ENCODE assay signal across 18 cellular contexts in the genomic region with DNA sequence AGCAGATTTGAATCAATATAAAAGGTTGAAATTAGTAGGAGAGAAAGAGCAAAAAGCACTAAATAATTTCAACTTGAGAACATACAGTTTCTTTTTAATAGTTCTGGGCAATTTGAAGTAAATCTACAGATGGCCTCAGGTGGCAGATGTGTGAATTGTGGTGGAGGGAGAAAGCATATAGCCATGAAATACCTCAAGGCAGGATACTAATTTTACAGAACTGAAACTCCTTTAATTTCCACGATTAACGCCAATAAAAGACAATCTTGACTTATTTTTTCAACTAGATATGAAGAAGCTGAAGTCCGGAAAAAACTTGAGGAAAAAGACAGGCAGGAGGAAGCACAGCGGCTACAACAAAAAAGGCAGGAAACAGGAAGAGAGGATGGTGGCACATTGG. TPM values are rescaled to one million over a fixed set of nuclear protein-coding genes. Genes with fewer than 3 reads are reported as not detected.
DNase-seq lines count a peak whose midpoint lies in the region; ATAC-seq, FAIRE-seq and TF ChIP-seq lines count a peak whose summit lies in the region.
"Had no signal": no experiment of that assay in that cellular context is flagged by ENCODE, and none has a peak within 500 bp of the region (broad histone marks: within the 10 kb centered on the region; RNA-seq: fewer than 3 reads in every experiment).

No MANE protein-coding gene starts in this region.

- peaks cover 45% of the 10 kb centered on the region for H3K36me3 Mint-ChIP-seq in activated CD4-positive, alpha-beta T cell treated with anti-CD3 and anti-CD28 coated beads, Interleukin-2, amount 10 ng/mL, durations not matched to agents 24 days and 14 days (ENCODE audit: low read depth)
- peaks cover 29% of the 10 kb centered on the region for H3K36me3 Mint-ChIP-seq in activated CD4-positive, alpha-beta T cell treated with anti-CD3 and anti-CD28 coated beads for 36 hours (ENCODE audit: low read depth)
- H3K36me3 Mint-ChIP-seq in activated B cell treated with CpG ODN at 0.5 μM for 24 hours (ENCODE audit: low read depth), result peaks cover 66% of the 10 kb centered on the region
- H3K36me3 Mint-ChIP-seq in memory B cell, result peaks cover 28% of the 10 kb centered on the region

- H3K4me3 ChIP-seq in transverse colon, result no peak overlapping the region
- H3K4me3 ChIP-seq: MG63 had no signal

- CTCF ChIA-PET in activated CD4-positive, alpha-beta T cell treated with anti-CD3 and anti-CD28 coated beads for 36 hours (lab: Charles Lee), result no interaction called here
- CTCF ChIA-PET in activated B cell treated with CpG ODN at 0.5 μM for 24 hours (lab: Charles Lee), result no interaction called here

- H3K9me3 Mint-ChIP-seq in activated CD4-positive, alpha-beta T cell treated with anti-CD3 and anti-CD28 coated beads, Interleukin-2, amount 10 ng/mL, durations not matched to agents 24 days and 14 days, result no peaks in the 10 kb centered on the region
- H3K9me3 Mint-ChIP-seq in activated CD4-positive, alpha-beta T cell treated with anti-CD3 and anti-CD28 coated beads for 36 hours (ENCODE audit: low read depth), result no peaks in the 10 kb centered on the region
- H3K9me3 Mint-ChIP-seq in activated B cell treated with CpG ODN at 0.5 μM for 24 hours, result no peaks in the 10 kb centered on the region
- H3K9me3 Mint-ChIP-seq in memory B cell, result no peaks in the 10 kb centered on the region

- H3K4me1 Mint-ChIP-seq in activated CD4-positive, alpha-beta T cell treated with anti-CD3 and anti-CD28 coated beads, Interleukin-2, amount 10 ng/mL, durations not matched to agents 24 days and 14 days, result peaks cover 11% of the 10 kb centered on the region
- H3K4me1 Mint-ChIP-seq in activated CD4-positive, alpha-beta T cell treated with anti-CD3 and anti-CD28 coated beads for 36 hours, result peaks cover 12% of the 10 kb centered on the region
- H3K4me1 Mint-ChIP-seq in activated B cell treated with CpG ODN at 0.5 μM for 24 hours, result peaks cover 11% of the 10 kb centered on the region
- H3K4me1 Mint-ChIP-seq in memory B cell, result peaks cover 12% of the 10 kb centered on the region

- no peak for DNase-seq in activated CD4-positive, alpha-beta T cell treated with anti-CD3 and anti-CD28 coated beads, Interleukin-2, amount 10 ng/mL, durations not matched to agents 24 days and 14 days
- DNase-seq in activated CD4-positive, alpha-beta T cell treated with anti-CD3 and anti-CD28 coated beads for 36 hours, result no peak
- DNase-seq in GM12891 (ENCODE audit: insufficient read length, low spot score) (no peak), activated B cell treated with CpG ODN at 0.5 μM for 24 hours (no peak), memory B cell (ENCODE audit: low spot score in 2 of 2) (no peak), transverse colon (no peak), NCI-H1417 (lab: John Stamatoyannopoulos, UW) (no peak)
- DNase-seq: 8988T, DMS53, MG63, NCI-H1105 treated with DMSO at 0.1 percent for 48 hours, NCI-H187 treated with DMSO at 0.1 percent for 48 hours, NCI-H82, SHP77 treated with DMSO at 0.1 percent for 48 hours had no signal

- peaks cover 0 to 54% (median 24%) of the 10 kb centered on the region in 4 donors for H3K36me3 ChIP-seq in transverse colon

- peak overlapping the region; percentile 10 for H3K27ac Mint-ChIP-seq in activated CD4-positive, alpha-beta T cell treated with anti-CD3 and anti-CD28 coated beads, Interleukin-2, amount 10 ng/mL, durations not matched to agents 24 days and 14 days
- no peak overlapping the region for H3K27ac Mint-ChIP-seq in activated CD4-positive, alpha-beta T cell treated with anti-CD3 and anti-CD28 coated beads for 36 hours
- peak overlapping the region; percentile 5 for H3K27ac Mint-ChIP-seq in activated B cell treated with CpG ODN at 0.5 μM for 24 hours
- peak overlapping the region; percentile 43 for H3K27ac Mint-ChIP-seq in memory B cell

- H3K4me3 Mint-ChIP-seq in activated CD4-positive, alpha-beta T cell treated with anti-CD3 and anti-CD28 coated beads, Interleukin-2, amount 10 ng/mL, durations not matched to agents 24 days and 14 days, result no peak overlapping the region
- no peak overlapping the region for H3K4me3 Mint-ChIP-seq in activated CD4-positive, alpha-beta T cell treated with anti-CD3 and anti-CD28 coated beads for 36 hours
- H3K4me3 Mint-ChIP-seq in activated B cell treated with CpG ODN at 0.5 μM for 24 hours, result no peak overlapping the region
- no peak overlapping the region for H3K4me3 Mint-ChIP-seq in memory B cell

- no peak for TF ChIP-seq POLR2A in GM12891 (IDR thresholded peaks at IDR 0.05; ENCODE audit: low read depth, low read length)
- no peak for TF ChIP-seq POLR2A in transverse colon (IDR thresholded peaks at IDR 0.05)

- no peaks in the 10 kb centered on the region for H3K27me3 Mint-ChIP-seq in activated CD4-positive, alpha-beta T cell treated with anti-CD3 and anti-CD28 coated beads, Interleukin-2, amount 10 ng/mL, durations not matched to agents 24 days and 14 days
- no peaks in the 10 kb centered on the region for H3K27me3 Mint-ChIP-seq in activated CD4-positive, alpha-beta T cell treated with anti-CD3 and anti-CD28 coated beads for 36 hours
- H3K27me3 Mint-ChIP-seq in activated B cell treated with CpG ODN at 0.5 μM for 24 hours, result no peaks in the 10 kb centered on the region
- no peaks in the 10 kb centered on the region for H3K27me3 Mint-ChIP-seq in memory B cell

- no peak for TF ChIP-seq EP300 in transverse colon (IDR thresholded peaks at IDR 0.05; ENCODE audit: low read depth)

- TF ChIP-seq CTCF in activated B cell treated with CpG ODN at 0.5 μM for 24 hours (IDR thresholded peaks at IDR 0.05), result no peak
- no peak for TF ChIP-seq CTCF in transverse colon (IDR thresholded peaks at IDR 0.05)

- no peaks in the 10 kb centered on the region for H3K27me3 ChIP-seq in transverse colon
- H3K27me3 ChIP-seq: MG63 had no signal

- in situ Hi-C loops in transverse colon (cut with MboI; ENCODE audit: low pct_ligation_motif_present in 1 of 4, low pct_unique_long_range_greater_than_20kb in 1 of 4, low sequenced_read_pairs in 3 of 4), result loop anchor here in 1 of 4 donors (25.0 kb wide), 1 partner anchor 454 kb away; the partner anchor contains the start of gene AP4E1

- ATAC-seq in activated CD4-positive, alpha-beta T cell treated with anti-CD3 and anti-CD28 coated beads for 36 hours, result no peak
- ATAC-seq in activated B cell treated with CpG ODN at 0.5 μM for 24 hours (ENCODE audit: low read depth), result no peak
- peak; percentile 52 for ATAC-seq in memory B cell (ENCODE audit: low read depth)
- no peak for ATAC-seq in HG03342 (IDR thresholded peaks at IDR 0.05; ENCODE audit: unreplicated experiment)

- POLR2A ChIA-PET in activated CD4-positive, alpha-beta T cell treated with anti-CD3 and anti-CD28 coated beads for 36 hours (lab: Charles Lee), result no interaction called here
- POLR2A ChIA-PET in activated B cell treated with CpG ODN at 0.5 μM for 24 hours (lab: Charles Lee), result interaction anchor here (0.7 kb wide), 1 partner anchor 104 kb away, joined by 3 read pairs; the partner anchor contains the start of gene GABPB1

- H3K9me3 ChIP-seq in transverse colon, result no peaks in the 10 kb centered on the region
- H3K9me3 ChIP-seq: MG63 had no signal

- intact Hi-C loops in activated CD4-positive, alpha-beta T cell treated with anti-CD3 and anti-CD28 coated beads, Interleukin-2, amount 10 ng/mL, durations not matched to agents 24 days and 14 days (cut with micrococcal nuclease), result no loop called here
- intact Hi-C loops in activated CD4-positive, alpha-beta T cell treated with anti-CD3 and anti-CD28 coated beads for 36 hours (cut with DNase I, micrococcal nuclease), result no loop called here
- intact Hi-C loops in activated B cell treated with CpG ODN at 0.5 μM for 24 hours (cut with micrococcal nuclease) (no loop called here), transverse colon (cut with DNase I; ENCODE audit: low total_unique reads) (no loop called here)

- WGBS in transverse colon (ENCODE audit: low coverage in 1 of 2), 2 donors, result 69 to 86% methylated on average over 4 of the region's 4 CpGs

- H3K4me1 ChIP-seq in transverse colon, result no peaks in the 10 kb centered on the region

- FAIRE-seq in GM12891 (lab: Jason Lieb, UNC), result no peak
- FAIRE-seq: GM19239 had no signal

- no peak overlapping the region for H3K27ac ChIP-seq in transverse colon
- H3K27ac ChIP-seq: C4-2B, KMS-11 had no signal

TF ChIP-seq in GM12891, 5 proteins besides CTCF, POLR2A, EP300 and RAD21:
- TF ChIP-seq SPI1 (IDR thresholded peaks at IDR 0.05; ENCODE audit: low read depth, low read length) (peak; percentile 74), PAX5 (IDR thresholded peaks at IDR 0.05; ENCODE audit: insufficient read depth, low read length, severe bottlenecking) (no peak), POU2F2 (IDR thresholded peaks at IDR 0.05; ENCODE audit: low read depth, low read length) (no peak), POLR2AphosphoS5 (IDR thresholded peaks at IDR 0.05; ENCODE audit: low read depth, low read length) (no peak), TAF1 (IDR thresholded peaks at IDR 0.05; ENCODE audit: low read depth, low read length) (no peak)

RNA-seq across cellular contexts. Expression of gene USP8, which starts 34.5 kb away (rescaled TPM):
- total RNA-seq in activated CD4-positive, alpha-beta T cell treated with anti-CD3 and anti-CD28 coated beads, Interleukin-2, amount 10 ng/mL, durations not matched to agents 24 days and 14 days, result 56.9 and 60.9 TPM in 2 replicates
- 10 to 100 TPM; 39.8 to 45.3 TPM for total RNA-seq in activated CD4-positive, alpha-beta T cell treated with anti-CD3 and anti-CD28 coated beads for 36 hours
- polyA plus RNA-seq in GM12891 (2012; ENCODE audit: low read depth, missing spikeins), result 17.6 TPM
- 71.3 and 78.3 TPM in 2 replicates for total RNA-seq in activated B cell treated with CpG ODN at 0.5 μM for 24 hours
- 100 to 1,000 TPM in 1 of 4 donors, 10 to 100 TPM in 3; 17.9 to 102 (median 68.9) TPM for total RNA-seq in transverse colon
